Comparison of ENCODE assay signal across 20 cellular contexts in genomic region chr7:66729274-66729673, GRCh38.
"Had no signal": no experiment of that assay in that cellular context is flagged by ENCODE, and none has a peak within 500 bp of the region (broad histone marks: within the 10 kb centered on the region; RNA-seq: fewer than 3 reads in every experiment).

No MANE protein-coding gene starts in this region.

- H3K27me3 Mint-ChIP-seq: IgD-negative memory B cell had no signal

- FAIRE-seq: RCC 7860 had no signal

- H3K4me3 Mint-ChIP-seq: IgD-negative memory B cell had no signal

- H3K27ac Mint-ChIP-seq: IgD-negative memory B cell had no signal

- H3K27ac ChIP-seq: SJSA1, SK-N-MC had no signal

- H3K4me1 ChIP-seq: SJSA1 had no signal

- H3K4me3 ChIP-seq: SJSA1, SK-N-MC had no signal

- DNase-seq: KBM-7, NCI-H1092, NCI-H1105 treated with DMSO at 0.1 percent for 48 hours, NCI-H1417 treated with DMSO at 0.1 percent for 48 hours, NCI-H146, NCI-H1694 treated with DMSO at 0.1 percent for 48 hours, NCI-H1930, NCI-H2081, NCI-H2107, NCI-H2227 treated with DMSO at 0.1 percent for 48 hours, NCI-H524 treated with DMSO at 0.1 percent for 48 hours, NCI-H69, NCI-H774, Right ventricle myocardium superior, RPMI8226, SIG-M5 had no signal

- H3K27me3 ChIP-seq: SJSA1 had no signal
